ENCODE assay signal across 11 cellular contexts in genomic region chr20:45456632-45457031, GRCh38. TPM values are rescaled to one million over a fixed set of nuclear protein-coding genes. Genes with fewer than 3 reads are reported as not detected.
DNase-seq lines count a peak whose midpoint lies in the region; ATAC-seq, FAIRE-seq and TF ChIP-seq lines count a peak whose summit lies in the region.
"Had no signal": no experiment of that assay in that cellular context is flagged by ENCODE, and none has a peak within 500 bp of the region (broad histone marks: within the 10 kb centered on the region; RNA-seq: fewer than 3 reads in every experiment).

No MANE protein-coding gene starts in this region.

- H2AFZ ChIP-seq in Karpas-422 (ENCODE audit: low read length), result no peak overlapping the region

- no peaks in the 10 kb centered on the region for H3K27me3 Mint-ChIP-seq in activated CD4-positive, alpha-beta memory T cell treated with anti-CD3 and anti-CD28 coated beads for 36 hours

- no peak overlapping the region for H3K9ac ChIP-seq in Karpas-422 (ENCODE audit: low read length)

- no peaks in the 10 kb centered on the region for H3K4me1 ChIP-seq in Karpas-422 (ENCODE audit: low read length)
- H3K4me1 ChIP-seq: SJSA1 had no signal

- H3K9me2 ChIP-seq in Karpas-422 (replicated peaks; ENCODE audit: insufficient read depth, low read length), result no peaks in the 10 kb centered on the region

- intact Hi-C loops in activated CD4-positive, alpha-beta memory T cell treated with anti-CD3 and anti-CD28 coated beads for 36 hours (cut with micrococcal nuclease), result loop anchor here (1.0 kb wide), 1 partner anchor 315 kb away; no protein-coding TSS in a partner anchor

- no peaks in the 10 kb centered on the region for H3K9me3 Mint-ChIP-seq in activated CD4-positive, alpha-beta memory T cell treated with anti-CD3 and anti-CD28 coated beads for 36 hours

- H3K27ac ChIP-seq in Karpas-422 (ENCODE audit: low read length), result no peak overlapping the region
- H3K27ac ChIP-seq: SJSA1, thoracic aorta had no signal

- FAIRE-seq in H54 (lab: Jason Lieb, UNC), result no peak
- FAIRE-seq: A204.1 had no signal

- no peaks in the 10 kb centered on the region for H3K9me3 ChIP-seq in Karpas-422 (ENCODE audit: low read length)
- H3K9me3 ChIP-seq: SJSA1, thoracic aorta had no signal

- H3K27ac Mint-ChIP-seq in activated CD4-positive, alpha-beta memory T cell treated with anti-CD3 and anti-CD28 coated beads for 36 hours, result no peak overlapping the region

- no peaks in the 10 kb centered on the region for H3K4me1 Mint-ChIP-seq in activated CD4-positive, alpha-beta memory T cell treated with anti-CD3 and anti-CD28 coated beads for 36 hours (ENCODE audit: low read depth)

- CTCF ChIA-PET in activated CD4-positive, alpha-beta memory T cell treated with anti-CD3 and anti-CD28 coated beads for 36 hours (lab: Charles Lee), result interaction anchor here (0.6 to 6.4 kb wide), 5 partner anchors 10 to 314 kb away, joined by 3 to 50 read pairs (median 4); no protein-coding TSS in a partner anchor

- H3K79me2 ChIP-seq in Karpas-422 (ENCODE audit: low read length), result no peaks in the 10 kb centered on the region

- H4K20me1 ChIP-seq in Karpas-422 (ENCODE audit: insufficient read depth, low read depth, low read length), result no peaks in the 10 kb centered on the region

- no peaks in the 10 kb centered on the region for H3K36me3 Mint-ChIP-seq in activated CD4-positive, alpha-beta memory T cell treated with anti-CD3 and anti-CD28 coated beads for 36 hours

- DNase-seq in DMS 273 (lab: John Stamatoyannopoulos, UW; ENCODE audit: unreplicated experiment) (peak; percentile 64), DMS 273 treated with DMSO at 0.1 percent for 48 hours (lab: John Stamatoyannopoulos, UW) (no peak), Karpas-422 (peak; percentile 73), lung microvascular endothelial cell (ENCODE audit: low read depth in 2 of 2) (peak; percentile 30 to 39), H54 (ENCODE audit: insufficient read length, low spot score) (no peak)
- DNase-seq in activated CD4-positive, alpha-beta memory T cell treated with anti-CD3 and anti-CD28 coated beads for 36 hours, result peak; percentile 64

- no peak overlapping the region for H3K4me3 ChIP-seq in Karpas-422 (ENCODE audit: low read length)
- H3K4me3 ChIP-seq: SJSA1, thoracic aorta had no signal

- ATAC-seq in GM18511 (IDR thresholded peaks at IDR 0.05; ENCODE audit: unreplicated experiment) (no peak), GM19455 (IDR thresholded peaks at IDR 0.05; ENCODE audit: unreplicated experiment) (no peak)

- H3K27me3 ChIP-seq in Karpas-422 (ENCODE audit: low read length), result no peaks in the 10 kb centered on the region

- TF ChIP-seq POLR2A in H54 (IDR thresholded peaks at IDR 0.05; ENCODE audit: low read depth, low read length), result no peak

- POLR2A ChIA-PET in activated CD4-positive, alpha-beta memory T cell treated with anti-CD3 and anti-CD28 coated beads for 36 hours (lab: Charles Lee), result no interaction called here

- no peaks in the 10 kb centered on the region for H3K36me3 ChIP-seq in Karpas-422 (ENCODE audit: insufficient read depth, low read length)
- H3K36me3 ChIP-seq: SJSA1, thoracic aorta had no signal

- no peak overlapping the region for H3K4me3 Mint-ChIP-seq in activated CD4-positive, alpha-beta memory T cell treated with anti-CD3 and anti-CD28 coated beads for 36 hours

- no peak overlapping the region for H3K4me2 ChIP-seq in Karpas-422 (ENCODE audit: low read depth, low read length, poor library complexity, severe bottlenecking)

RNA-seq across cellular contexts. Expression of gene WFDC2, which starts 12.9 kb away (rescaled TPM):
- total RNA-seq in Karpas-422 (2014; rRNA removed; shearing (Covaris generic); ENCODE audit: low replicate concordance), result not detected in 2 replicates
- under 1 TPM; 0.38 to 0.92 TPM for total RNA-seq in activated CD4-positive, alpha-beta memory T cell treated with anti-CD3 and anti-CD28 coated beads for 36 hours
- total RNA-seq in lung microvascular endothelial cell, result not detected in 2 replicates
- total RNA-seq: SJSA1, thoracic aorta had no signal

RNA-seq across cellular contexts. Expression of gene PIGT, which starts 40.7 kb away (rescaled TPM):
- total RNA-seq in Karpas-422 (2014; rRNA removed; shearing (Covaris generic); ENCODE audit: low replicate concordance), result 53.4 and 80.1 TPM in 2 replicates
- 10 to 100 TPM; 41.5 to 44.4 TPM for total RNA-seq in activated CD4-positive, alpha-beta memory T cell treated with anti-CD3 and anti-CD28 coated beads for 36 hours
- 17.4 and 22.2 TPM in 2 replicates for total RNA-seq in lung microvascular endothelial cell

RNA-seq across cellular contexts. Expression of gene DBNDD2, which starts 48.5 kb away (rescaled TPM):
- total RNA-seq in Karpas-422 (2014; rRNA removed; shearing (Covaris generic); ENCODE audit: low replicate concordance), result 0.22 TPM in 1 of 2 replicates, not detected in the other
- total RNA-seq in activated CD4-positive, alpha-beta memory T cell treated with anti-CD3 and anti-CD28 coated beads for 36 hours, result 10 to 100 TPM; 21.6 to 22.6 TPM
- 5.0 and 5.2 TPM in 2 replicates for total RNA-seq in lung microvascular endothelial cell

RNA-seq across cellular contexts. Expression of gene SPINT3, which starts 58.8 kb away (rescaled TPM):
- total RNA-seq in Karpas-422 (2014; rRNA removed; shearing (Covaris generic); ENCODE audit: low replicate concordance), result not detected in 2 replicates
- total RNA-seq in activated CD4-positive, alpha-beta memory T cell treated with anti-CD3 and anti-CD28 coated beads for 36 hours, result not detected
- total RNA-seq in lung microvascular endothelial cell, result not detected in 2 replicates
- total RNA-seq: SJSA1, thoracic aorta had no signal

Comparison
In these comparisons a context has a peak if more than half of its experiments do, and no peak if none do; other contexts are left out.
1. DNase-seq: peak in DMS 273 (single experiment), Karpas-422 (single experiment), activated CD4-positive, alpha-beta memory T cell treated with anti-CD3 and anti-CD28 coated beads for 36 hours (single experiment) and lung microvascular endothelial cell (2 of 2); none in DMS 273 treated with DMSO at 0.1 percent for 48 hours (single experiment) and H54 (single experiment).